Comparison of ENCODE assay signal across 1 cellular context in the genomic region with DNA sequence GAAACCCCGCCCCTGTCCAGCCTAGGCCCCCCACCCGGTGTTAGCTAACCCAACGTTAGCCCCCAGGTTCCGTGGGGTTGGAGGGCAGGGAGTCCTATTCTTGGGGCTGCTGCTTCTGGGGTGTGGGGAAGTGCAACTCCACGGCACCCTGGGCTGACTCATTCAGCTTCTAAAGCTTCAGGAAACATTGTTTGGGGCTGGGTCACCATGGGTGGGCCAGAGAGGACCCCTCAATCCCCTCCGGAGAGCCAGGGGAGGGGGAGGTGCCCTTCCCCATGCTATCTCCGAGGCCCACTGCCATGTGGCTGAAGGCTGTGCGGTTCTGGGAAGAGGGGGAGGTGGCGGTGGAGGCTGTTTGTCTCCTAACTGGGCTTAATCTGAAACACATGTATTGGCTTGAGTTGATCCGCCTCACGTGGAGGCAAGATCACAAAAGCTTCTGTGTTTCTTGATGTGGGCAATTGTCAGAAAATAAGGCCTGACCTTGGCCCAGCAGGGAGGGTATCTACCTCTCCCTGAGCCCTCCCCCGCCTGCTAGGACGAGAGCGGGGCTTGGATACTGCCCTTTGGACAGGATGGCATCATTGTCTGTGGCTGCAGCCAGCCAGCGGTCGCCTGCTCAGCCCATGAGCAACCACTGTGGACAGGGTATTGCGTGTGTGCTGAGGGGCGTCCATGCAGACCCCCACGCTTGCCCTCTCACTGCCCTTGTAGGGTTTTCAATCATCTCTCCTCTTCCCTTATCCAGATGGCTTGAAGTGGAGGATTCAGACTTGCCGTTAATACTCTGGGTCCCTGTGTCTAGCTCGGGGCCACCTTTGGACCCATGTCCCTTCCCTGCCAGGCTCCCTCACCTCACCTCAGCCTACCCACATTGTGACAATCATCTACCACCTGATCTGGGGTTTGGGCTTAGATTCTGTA.
A peak's percentile ranks its signal among the peaks of the same experiment; 100 is the strongest.
TF ChIP-seq lines count a peak whose summit lies in the region.

No MANE protein-coding gene starts in this region.

TF ChIP-seq in K562, 482 proteins besides CTCF, POLR2A, EP300 and RAD21 (continued from another document and continues in another):
- TF ChIP-seq, protein P1, sequence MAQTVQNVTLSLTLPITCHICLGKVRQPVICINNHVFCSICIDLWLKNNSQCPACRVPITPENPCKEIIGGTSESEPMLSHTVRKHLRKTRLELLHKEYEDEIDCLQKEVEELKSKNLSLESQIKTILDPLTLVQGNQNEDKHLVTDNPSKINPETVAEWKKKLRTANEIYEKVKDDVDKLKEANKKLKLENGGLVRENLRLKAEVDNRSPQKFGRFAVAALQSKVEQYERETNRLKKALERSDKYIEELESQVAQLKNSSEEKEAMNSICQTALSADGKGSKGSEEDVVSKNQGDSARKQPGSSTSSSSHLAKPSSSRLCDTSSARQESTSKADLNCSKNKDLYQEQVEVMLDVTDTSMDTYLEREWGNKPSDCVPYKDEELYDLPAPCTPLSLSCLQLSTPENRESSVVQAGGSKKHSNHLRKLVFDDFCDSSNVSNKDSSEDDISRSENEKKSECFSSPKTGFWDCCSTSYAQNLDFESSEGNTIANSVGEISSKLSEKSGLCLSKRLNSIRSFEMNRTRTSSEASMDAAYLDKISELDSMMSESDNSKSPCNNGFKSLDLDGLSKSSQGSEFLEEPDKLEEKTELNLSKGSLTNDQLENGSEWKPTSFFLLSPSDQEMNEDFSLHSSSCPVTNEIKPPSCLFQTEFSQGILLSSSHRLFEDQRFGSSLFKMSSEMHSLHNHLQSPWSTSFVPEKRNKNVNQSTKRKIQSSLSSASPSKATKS (CRISPR knock-in tag; IDR thresholded peaks at IDR 0.05) = no peak
- TF ChIP-seq, protein P2, sequence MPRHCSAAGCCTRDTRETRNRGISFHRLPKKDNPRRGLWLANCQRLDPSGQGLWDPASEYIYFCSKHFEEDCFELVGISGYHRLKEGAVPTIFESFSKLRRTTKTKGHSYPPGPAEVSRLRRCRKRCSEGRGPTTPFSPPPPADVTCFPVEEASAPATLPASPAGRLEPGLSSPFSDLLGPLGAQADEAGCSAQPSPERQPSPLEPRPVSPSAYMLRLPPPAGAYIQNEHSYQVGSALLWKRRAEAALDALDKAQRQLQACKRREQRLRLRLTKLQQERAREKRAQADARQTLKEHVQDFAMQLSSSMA (CRISPR knock-in tag; IDR thresholded peaks at IDR 0.05) = no peak
- TF ChIP-seq ZNF75A (CRISPR knock-in tag; IDR thresholded peaks at IDR 0.05) = no peak
- TF ChIP-seq CXXC5 (CRISPR knock-in tag; IDR thresholded peaks at IDR 0.05) = no peak; the same call in 1 of the 2 replicates
- TF ChIP-seq XRCC3 (IDR thresholded peaks at IDR 0.05) = no peak
- no peak for TF ChIP-seq MEIS2 (IDR thresholded peaks at IDR 0.05; ENCODE audit: partially characterized antibody)
- TF ChIP-seq ATF6 (CRISPR knock-in tag; IDR thresholded peaks at IDR 0.05) = peak; percentile 40; the same call in 1 of the 2 replicates
- TF ChIP-seq FOXO4 (CRISPR knock-in tag; IDR thresholded peaks at IDR 0.05) = no peak
- no peak for TF ChIP-seq NFE2 (IDR thresholded peaks at IDR 0.05; ENCODE audit: low read depth)
- no peak for TF ChIP-seq ZNF77 (CRISPR knock-in tag; IDR thresholded peaks at IDR 0.05)
- TF ChIP-seq BRD4 (IDR thresholded peaks at IDR 0.05) = no peak; the same call in 1 of the 2 replicates
- TF ChIP-seq CBFA2T3 (IDR thresholded peaks at IDR 0.05) = peak; percentile 82
- no peak for TF ChIP-seq NR2C2 (CRISPR knock-in tag; IDR thresholded peaks at IDR 0.05)
- TF ChIP-seq NR2C2 (tag; IDR thresholded peaks at IDR 0.05) = 0 out of 2 replicates have a peak, but pooled peaks have one; percentile 37
- TF ChIP-seq GABPB1 (CRISPR knock-in tag; IDR thresholded peaks at IDR 0.05) = 0 out of 2 replicates have a peak, but pooled peaks have one; percentile 33
- no peak for TF ChIP-seq CBX2 (IDR thresholded peaks at IDR 0.05; ENCODE audit: insufficient read depth, low read length, poor library complexity, severe bottlenecking)
- peak; percentile 68 for TF ChIP-seq CBFA2T2 (conservative IDR thresholded peaks at IDR 0.05)
- no peak for TF ChIP-seq KLF10 (CRISPR knock-in tag; IDR thresholded peaks at IDR 0.05)
- TF ChIP-seq PREB (CRISPR knock-in tag; IDR thresholded peaks at IDR 0.05) = no peak
- peak; percentile 41; the same call in 1 of the 2 replicates for TF ChIP-seq SPI1 (IDR thresholded peaks at IDR 0.05; ENCODE audit: borderline replicate concordance, low read depth, low read length)
- TF ChIP-seq NFIC (IDR thresholded peaks at IDR 0.05) = peak; percentile 19; the same call in 1 of the 2 replicates
- TF ChIP-seq ZNF232 (CRISPR knock-in tag; IDR thresholded peaks at IDR 0.05) = no peak
- no peak for TF ChIP-seq KAT8 (IDR thresholded peaks at IDR 0.05; ENCODE audit: low read depth)
- 0 out of 2 replicates have a peak, but pooled peaks have one; percentile 48 for TF ChIP-seq LCOR (CRISPR knock-in tag; IDR thresholded peaks at IDR 0.05)
- TF ChIP-seq MNT (conservative IDR thresholded peaks at IDR 0.05) = peak; percentile 75 to 81
- TF ChIP-seq ZNF143 (CRISPR knock-in tag; IDR thresholded peaks at IDR 0.05) = no peak
- TF ChIP-seq MAZ (CRISPR knock-in tag; conservative IDR thresholded peaks at IDR 0.05 in 1 of 2, IDR thresholded peaks at IDR 0.05 in 1 of 2) = 0 out of 4 replicates have a peak, but pooled peaks have one; percentile 19 to 33
- no peak for TF ChIP-seq NFE2L1 (tag; IDR thresholded peaks at IDR 0.05; ENCODE audit: borderline replicate concordance, low read depth)
- TF ChIP-seq, protein P3, sequence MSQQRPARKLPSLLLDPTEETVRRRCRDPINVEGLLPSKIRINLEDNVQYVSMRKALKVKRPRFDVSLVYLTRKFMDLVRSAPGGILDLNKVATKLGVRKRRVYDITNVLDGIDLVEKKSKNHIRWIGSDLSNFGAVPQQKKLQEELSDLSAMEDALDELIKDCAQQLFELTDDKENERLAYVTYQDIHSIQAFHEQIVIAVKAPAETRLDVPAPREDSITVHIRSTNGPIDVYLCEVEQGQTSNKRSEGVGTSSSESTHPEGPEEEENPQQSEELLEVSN (IDR thresholded peaks at IDR 0.05; ENCODE audit: borderline replicate concordance in 1 of 2, extremely low read depth in 1 of 2, insufficient read depth in 1 of 2, insufficient read length in 1 of 2, low read depth in 1 of 2, low read length in 1 of 2, poor library complexity in 1 of 2, severe bottlenecking in 1 of 2) = peak; percentile 29 to 59
- TF ChIP-seq, protein P4, sequence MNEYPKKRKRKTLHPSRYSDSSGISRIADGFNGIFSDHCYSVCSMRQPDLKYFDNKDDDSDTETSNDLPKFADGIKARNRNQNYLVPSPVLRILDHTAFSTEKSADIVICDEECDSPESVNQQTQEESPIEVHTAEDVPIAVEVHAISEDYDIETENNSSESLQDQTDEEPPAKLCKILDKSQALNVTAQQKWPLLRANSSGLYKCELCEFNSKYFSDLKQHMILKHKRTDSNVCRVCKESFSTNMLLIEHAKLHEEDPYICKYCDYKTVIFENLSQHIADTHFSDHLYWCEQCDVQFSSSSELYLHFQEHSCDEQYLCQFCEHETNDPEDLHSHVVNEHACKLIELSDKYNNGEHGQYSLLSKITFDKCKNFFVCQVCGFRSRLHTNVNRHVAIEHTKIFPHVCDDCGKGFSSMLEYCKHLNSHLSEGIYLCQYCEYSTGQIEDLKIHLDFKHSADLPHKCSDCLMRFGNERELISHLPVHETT (CRISPR knock-in tag; conservative IDR thresholded peaks at IDR 0.05 in 1 of 2, IDR thresholded peaks at IDR 0.05 in 1 of 2) = no peak; a peak in 1 of 4 replicates
- TF ChIP-seq HNRNPLL (IDR thresholded peaks at IDR 0.05; ENCODE audit: low read depth, low read length, poor library complexity, severe bottlenecking) = no peak
- no peak for TF ChIP-seq LARP7 (IDR thresholded peaks at IDR 0.05)
- TF ChIP-seq KLF1 (tag; IDR thresholded peaks at IDR 0.05) = no peak
- TF ChIP-seq, protein P5, sequence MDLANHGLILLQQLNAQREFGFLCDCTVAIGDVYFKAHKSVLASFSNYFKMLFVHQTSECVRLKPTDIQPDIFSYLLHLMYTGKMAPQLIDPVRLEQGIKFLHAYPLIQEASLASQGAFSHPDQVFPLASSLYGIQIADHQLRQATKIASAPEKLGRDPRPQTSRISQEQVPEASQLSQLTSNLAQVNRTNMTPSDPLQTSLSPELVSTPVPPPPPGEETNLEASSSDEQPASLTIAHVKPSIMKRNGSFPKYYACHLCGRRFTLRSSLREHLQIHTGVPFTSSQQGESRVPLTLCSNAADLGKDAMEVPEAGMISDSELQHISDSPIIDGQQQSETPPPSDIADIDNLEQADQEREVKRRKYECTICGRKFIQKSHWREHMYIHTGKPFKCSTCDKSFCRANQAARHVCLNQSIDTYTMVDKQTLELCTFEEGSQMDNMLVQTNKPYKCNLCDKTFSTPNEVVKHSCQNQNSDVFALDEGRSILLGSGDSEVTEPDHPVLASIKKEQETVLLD (IDR thresholded peaks at IDR 0.05) = peak; percentile 36; the same call in 1 of the 2 replicates
- peak; percentile 86 for TF ChIP-seq MYC (IDR thresholded peaks at IDR 0.05; ENCODE audit: low read depth, low read length)
- no peak for TF ChIP-seq MYC (CRISPR knock-in tag; IDR thresholded peaks at IDR 0.05; ENCODE audit: borderline replicate concordance, low read depth)
- no peak for TF ChIP-seq MCM7 (IDR thresholded peaks at IDR 0.05)
- no peak for TF ChIP-seq KAT2B (IDR thresholded peaks at IDR 0.05; ENCODE audit: low read depth, low read length)
- TF ChIP-seq PTRF (tag; IDR thresholded peaks at IDR 0.05) = no peak
- TF ChIP-seq TBP (optimal IDR thresholded peaks at IDR 0.05; ENCODE audit: low read depth, low read length) = peak; percentile 22
- TF ChIP-seq BMI1 (IDR thresholded peaks at IDR 0.05; ENCODE audit: low read length) = no peak
- TF ChIP-seq, protein P6, sequence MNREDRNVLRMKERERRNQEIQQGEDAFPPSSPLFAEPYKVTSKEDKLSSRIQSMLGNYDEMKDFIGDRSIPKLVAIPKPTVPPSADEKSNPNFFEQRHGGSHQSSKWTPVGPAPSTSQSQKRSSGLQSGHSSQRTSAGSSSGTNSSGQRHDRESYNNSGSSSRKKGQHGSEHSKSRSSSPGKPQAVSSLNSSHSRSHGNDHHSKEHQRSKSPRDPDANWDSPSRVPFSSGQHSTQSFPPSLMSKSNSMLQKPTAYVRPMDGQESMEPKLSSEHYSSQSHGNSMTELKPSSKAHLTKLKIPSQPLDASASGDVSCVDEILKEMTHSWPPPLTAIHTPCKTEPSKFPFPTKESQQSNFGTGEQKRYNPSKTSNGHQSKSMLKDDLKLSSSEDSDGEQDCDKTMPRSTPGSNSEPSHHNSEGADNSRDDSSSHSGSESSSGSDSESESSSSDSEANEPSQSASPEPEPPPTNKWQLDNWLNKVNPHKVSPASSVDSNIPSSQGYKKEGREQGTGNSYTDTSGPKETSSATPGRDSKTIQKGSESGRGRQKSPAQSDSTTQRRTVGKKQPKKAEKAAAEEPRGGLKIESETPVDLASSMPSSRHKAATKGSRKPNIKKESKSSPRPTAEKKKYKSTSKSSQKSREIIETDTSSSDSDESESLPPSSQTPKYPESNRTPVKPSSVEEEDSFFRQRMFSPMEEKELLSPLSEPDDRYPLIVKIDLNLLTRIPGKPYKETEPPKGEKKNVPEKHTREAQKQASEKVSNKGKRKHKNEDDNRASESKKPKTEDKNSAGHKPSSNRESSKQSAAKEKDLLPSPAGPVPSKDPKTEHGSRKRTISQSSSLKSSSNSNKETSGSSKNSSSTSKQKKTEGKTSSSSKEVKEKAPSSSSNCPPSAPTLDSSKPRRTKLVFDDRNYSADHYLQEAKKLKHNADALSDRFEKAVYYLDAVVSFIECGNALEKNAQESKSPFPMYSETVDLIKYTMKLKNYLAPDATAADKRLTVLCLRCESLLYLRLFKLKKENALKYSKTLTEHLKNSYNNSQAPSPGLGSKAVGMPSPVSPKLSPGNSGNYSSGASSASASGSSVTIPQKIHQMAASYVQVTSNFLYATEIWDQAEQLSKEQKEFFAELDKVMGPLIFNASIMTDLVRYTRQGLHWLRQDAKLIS (CRISPR knock-in tag; IDR thresholded peaks at IDR 0.05) = 0 out of 2 replicates have a peak, but pooled peaks have one; percentile 42
- 0 out of 2 replicates have a peak, but pooled peaks have one; percentile 36 for TF ChIP-seq POLR2AphosphoS5 (IDR thresholded peaks at IDR 0.05; ENCODE audit: control insufficient read depth, insufficient read depth, low read depth, low read length)
